8 cellular contexts compared by ENCODE assay signal in the genomic region with DNA sequence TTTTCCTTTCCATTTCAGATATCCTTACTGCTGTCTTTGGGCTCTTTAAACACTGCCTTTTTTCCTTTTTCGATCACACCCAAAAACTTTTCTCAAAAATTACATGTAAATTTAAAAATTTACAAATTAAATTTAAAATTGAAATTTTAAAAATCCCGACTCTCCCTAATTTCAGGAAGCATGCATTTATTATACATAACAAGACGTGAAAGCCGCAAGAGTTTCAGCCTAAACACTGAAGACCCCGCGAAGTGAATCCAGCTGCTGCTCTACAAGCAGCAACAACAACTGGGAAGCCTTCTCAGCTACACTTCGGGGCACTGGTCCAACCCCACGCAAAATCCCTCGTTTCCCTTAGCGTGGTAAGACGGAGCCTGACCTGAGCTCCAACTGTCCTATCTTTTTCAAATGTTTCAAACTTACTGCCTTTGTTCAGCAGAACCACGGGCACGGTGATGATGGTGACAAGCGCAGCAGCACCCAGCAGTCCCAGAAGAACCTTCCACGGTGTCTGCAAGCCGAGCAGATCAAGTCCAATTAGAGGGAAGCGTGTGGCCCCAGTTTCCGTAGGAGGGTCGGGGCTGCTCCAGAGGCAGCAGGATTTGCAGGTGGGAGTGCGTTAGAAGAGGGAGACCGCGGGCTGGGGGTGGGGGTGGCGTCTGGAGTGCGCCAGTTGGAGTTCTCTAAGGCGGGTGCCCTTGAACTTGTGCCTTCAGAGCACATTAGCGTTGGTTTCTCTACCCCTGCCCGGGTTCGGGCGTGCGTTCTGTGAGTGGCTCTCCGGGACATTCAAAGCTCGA. TPM values are rescaled to one million over a fixed set of nuclear protein-coding genes. Genes with fewer than 3 reads are reported as not detected.
DNase-seq lines count a peak whose midpoint lies in the region; ATAC-seq and TF ChIP-seq lines count a peak whose summit lies in the region.

No MANE protein-coding gene starts in this region.

- no peaks in the 10 kb centered on the region for H3K27me3 ChIP-seq in prostate gland (replicated peaks; ENCODE audit: insufficient read depth)
- H3K27me3 ChIP-seq in Karpas-422 (ENCODE audit: low read length) = no peaks in the 10 kb centered on the region

- peak overlapping the region; percentile 39 to 56 for H3K4me3 ChIP-seq in prostate gland
- H3K4me3 ChIP-seq in Karpas-422 (ENCODE audit: low read length) = no peak overlapping the region

- 29% methylated on average over 32 of the region's 32 CpGs for WGBS in prostate gland

- no peaks in the 10 kb centered on the region for H3K4me1 ChIP-seq in prostate gland (replicated peaks)
- no peaks in the 10 kb centered on the region for H3K4me1 ChIP-seq in Karpas-422 (ENCODE audit: low read length)

- H3K4me1 Mint-ChIP-seq in glutamatergic neuron (ENCODE audit: low read depth, unreplicated experiment) = peaks cover 3% of the 10 kb centered on the region

- H4K20me1 ChIP-seq in Karpas-422 (ENCODE audit: insufficient read depth, low read depth, low read length) = no peaks in the 10 kb centered on the region

- H3K36me3 Mint-ChIP-seq in glutamatergic neuron (ENCODE audit: unreplicated experiment) = no peaks in the 10 kb centered on the region

- no peak for ATAC-seq in GM21825 (IDR thresholded peaks at IDR 0.05; ENCODE audit: unreplicated experiment)

- peak overlapping the region; percentile 75 to 87 for H3K27ac ChIP-seq in prostate gland
- no peak overlapping the region for H3K27ac ChIP-seq in Karpas-422 (ENCODE audit: low read length)

- H3K27me3 Mint-ChIP-seq in glutamatergic neuron (ENCODE audit: unreplicated experiment) = peaks cover 3% of the 10 kb centered on the region

- intact Hi-C loops in prostate gland (cut with DNase I) = no loop called here

- H3K27ac Mint-ChIP-seq in glutamatergic neuron (ENCODE audit: unreplicated experiment) = no peak overlapping the region

- peak overlapping the region; percentile 82 for H3K4me3 Mint-ChIP-seq in glutamatergic neuron (ENCODE audit: unreplicated experiment)

- H3K9me2 ChIP-seq in Karpas-422 (replicated peaks; ENCODE audit: insufficient read depth, low read length) = no peaks in the 10 kb centered on the region

- H3K79me2 ChIP-seq in Karpas-422 (ENCODE audit: low read length) = no peaks in the 10 kb centered on the region

- H3K36me3 ChIP-seq in prostate gland = no peaks in the 10 kb centered on the region
- H3K36me3 ChIP-seq in Karpas-422 (ENCODE audit: insufficient read depth, low read length) = no peaks in the 10 kb centered on the region

- TF ChIP-seq POLR2A in prostate gland (IDR thresholded peaks at IDR 0.05) = no peak

- H3K9ac ChIP-seq in Karpas-422 (ENCODE audit: low read length) = no peak overlapping the region

- peak; percentile 53 for DNase-seq in NK-92 treated with Interleukin-12 subunit alpha and Interleukin-12 subunit beta, amount 100 ng/mL, for 24 hours (lab: John Stamatoyannopoulos, UW)
- DNase-seq in NK-92 (lab: John Stamatoyannopoulos, UW; ENCODE audit: unreplicated experiment) (no peak), activated T-cell treated with anti-CD3 and anti-CD28 coated beads for 4 hours (peak; percentile 8), glutamatergic neuron (peak; percentile 20), prostate gland (ENCODE audit: low spot score) (peak; percentile 11), Karpas-422 (no peak), Kasumi-1 (lab: John Stamatoyannopoulos, UW) (no peak)

- no peaks in the 10 kb centered on the region for H3K9me3 Mint-ChIP-seq in glutamatergic neuron (ENCODE audit: unreplicated experiment)

- H3K9me3 ChIP-seq in prostate gland (no peaks in the 10 kb centered on the region), Karpas-422 (ENCODE audit: low read length) (no peaks in the 10 kb centered on the region)

- H3K4me2 ChIP-seq in Karpas-422 (ENCODE audit: low read depth, low read length, poor library complexity, severe bottlenecking) = no peak overlapping the region

- H2AFZ ChIP-seq in Karpas-422 (ENCODE audit: low read length) = no peak overlapping the region

- TF ChIP-seq CTCF in glutamatergic neuron (IDR thresholded peaks at IDR 0.05; ENCODE audit: partially characterized antibody, unreplicated experiment) (no peak), prostate gland (IDR thresholded peaks at IDR 0.05) (no peak)

RNA-seq across cellular contexts. Expression of gene DPP4, which starts 0.8 kb away (rescaled TPM):
- total RNA-seq in glutamatergic neuron (ENCODE audit: unreplicated experiment) (0.20 TPM), prostate gland (10 to 100 TPM; 36.8 to 76.0 TPM)
- not detected in 2 replicates for total RNA-seq in Karpas-422 (2014; rRNA removed; shearing (Covaris generic); ENCODE audit: low replicate concordance)

Comparison
In these comparisons a context has a peak if more than half of its experiments do, and no peak if none do; other contexts are left out.
1. DNase-seq: peak in NK-92 treated with Interleukin-12 subunit alpha and Interleukin-12 subunit beta, amount 100 ng/mL, for 24 hours (single experiment), activated T-cell treated with anti-CD3 and anti-CD28 coated beads for 4 hours (single experiment), glutamatergic neuron (single experiment) and prostate gland (single experiment); none in NK-92 (single experiment), Karpas-422 (single experiment) and Kasumi-1 (0 of 2).
2. RNA of gene DPP4, which starts 0.8 kb away (total RNA-seq): 36.8 to 76.0 TPM in prostate gland; 0.20 TPM in glutamatergic neuron (single experiment) and not detected in Karpas-422; every median in the first group is over 10 times any median in the second.